In genomic region chr1:212606042-212606733, GRCh38 we compare ENCODE assay signal across 7 cellular contexts. TPM values are rescaled to one million over a fixed set of nuclear protein-coding genes. Genes with fewer than 3 reads are reported as not detected.
DNase-seq lines count a peak whose midpoint lies in the region; ATAC-seq and TF ChIP-seq lines count a peak whose summit lies in the region.

No MANE protein-coding gene starts in this region.

- no peaks in the 10 kb centered on the region for H3K36me3 ChIP-seq in GM23338 (ENCODE audit: insufficient read depth)
- no peaks in the 10 kb centered on the region for H3K36me3 ChIP-seq in esophagus muscularis mucosa

- H3K79me2 ChIP-seq in GM23338 (replicated peaks; ENCODE audit: insufficient read depth): peaks cover 17% of the 10 kb centered on the region

- no peaks in the 10 kb centered on the region for H3K9me3 Mint-ChIP-seq in GM23338

- TF ChIP-seq CTCF in GM23338 (conservative IDR thresholded peaks at IDR 0.05; ENCODE audit: low read depth in 2 of 2): no peak
- TF ChIP-seq CTCF in esophagus muscularis mucosa (IDR thresholded peaks at IDR 0.05): no peak

- no peak for DNase-seq in GM23338 (ENCODE audit: low spot score)
- peak; percentile 15 for DNase-seq in RPMI7951 (ENCODE audit: low read depth)
- DNase-seq in esophagus muscularis mucosa (ENCODE audit: extremely low spot score): no peak
- DNase-seq in NCI-H524 (lab: John Stamatoyannopoulos, UW): no peak
- no peak for DNase-seq in HUDEP-2 (lab: John Stamatoyannopoulos, UW; ENCODE audit: unreplicated experiment in 76 of 76)
- DNase-seq in occipital lobe (lab: John Stamatoyannopoulos, UW): no peak

- H3K9me3 ChIP-seq in esophagus muscularis mucosa: no peaks in the 10 kb centered on the region

- H3K27me3 Mint-ChIP-seq in GM23338 (ENCODE audit: insufficient read depth, low read depth, poor library complexity): peaks cover 49% of the 10 kb centered on the region

- H4K20me1 ChIP-seq in GM23338 (replicated peaks; ENCODE audit: insufficient read depth): peaks cover 11% of the 10 kb centered on the region; the same call in 1 of the 2 replicates

- H3K27ac ChIP-seq in GM23338 (ENCODE audit: low read depth) (no peak overlapping the region), esophagus muscularis mucosa (replicated peaks in 1 of 4) (peak overlapping the region in 1 of 4 donors; percentile 98), skin epidermis (peak overlapping the region in 13 of 21 experiments; percentile 7 to 98 (median 85))

- intact Hi-C loops in esophagus muscularis mucosa (cut with DNase I): loop anchor here (5.0 kb wide), 2 partner anchors 39 to 129 kb away; no protein-coding TSS in a partner anchor

- H3K27ac Mint-ChIP-seq in GM23338: no peak overlapping the region

- 15% methylated on average over 9 of the region's 9 CpGs for WGBS in esophagus muscularis mucosa

- H3K4me1 ChIP-seq in GM23338 (ENCODE audit: insufficient read depth) (peaks cover 35% of the 10 kb centered on the region), esophagus muscularis mucosa (peaks cover 38 to 50% (median 44%) of the 10 kb centered on the region in 4 donors)

- H3K27me3 ChIP-seq in GM23338 (ENCODE audit: insufficient read depth) (peaks cover 61% of the 10 kb centered on the region), esophagus muscularis mucosa (peaks cover 0 to 38% (median 20%) of the 10 kb centered on the region in 4 donors)

- peaks cover 40% of the 10 kb centered on the region for H3K4me1 Mint-ChIP-seq in GM23338

- TF ChIP-seq EP300 in esophagus muscularis mucosa (IDR thresholded peaks at IDR 0.05): no peak

- TF ChIP-seq POLR2A in esophagus muscularis mucosa (IDR thresholded peaks at IDR 0.05; ENCODE audit: low read depth): no peak

- no peaks in the 10 kb centered on the region; the same call in 1 of the 2 replicates for H3F3A ChIP-seq in GM23338 (replicated peaks; ENCODE audit: low read depth)

- H3K9me2 ChIP-seq in GM23338 (ENCODE audit: insufficient read depth): peaks cover 6% of the 10 kb centered on the region; the same call in 1 of the 2 replicates

- H3K4me3 Mint-ChIP-seq in GM23338: peak overlapping the region; percentile 93

- no peak for ATAC-seq in GM23338

- H3K36me3 Mint-ChIP-seq in GM23338 (ENCODE audit: low read depth): peaks cover 7% of the 10 kb centered on the region; the same call in 1 of the 3 replicates

- H2AFZ ChIP-seq in GM23338: peak overlapping the region; percentile 40; the same call in 1 of the 2 replicates

- H3K4me3 ChIP-seq in GM23338: peak overlapping the region; percentile 86
- peak overlapping the region; percentile 69 to 90 (median 83) for H3K4me3 ChIP-seq in esophagus muscularis mucosa
- H3K4me3 ChIP-seq in skin epidermis: peak overlapping the region; percentile 60 to 81 (median 77)

- peak overlapping the region; percentile 98 for H3K4me2 ChIP-seq in GM23338

TF ChIP-seq in GM23338, 12 proteins besides CTCF, POLR2A, EP300 and RAD21:
- no peak for TF ChIP-seq ZNF331 (CRISPR knock-in tag; IDR thresholded peaks at IDR 0.05; ENCODE audit: low read depth)
- no peak for TF ChIP-seq CREB1 (CRISPR knock-in tag; IDR thresholded peaks at IDR 0.05; ENCODE audit: low read depth)

RNA-seq across cellular contexts. Expression of gene ATF3, which starts 2.4 kb away (rescaled TPM):
- 17.2 and 19.3 TPM in 2 replicates for total RNA-seq in GM23338 (2014; rRNA removed; shearing (Covaris generic))
- 12.6 and 16.2 TPM in 2 replicates for polyA plus RNA-seq in GM23338 (2016; fragmentation: Nextera tagmentation; extraction: Ambion mirVana)
- total RNA-seq in RPMI7951 (2014; rRNA removed; shearing (Covaris generic)): 1.2 and 1.4 TPM in 2 replicates
- 10 to 100 TPM in 1 of 4 donors, 1 to 10 TPM in 3; 2.9 to 29.7 (median 3.7) TPM for total RNA-seq in esophagus muscularis mucosa
- total RNA-seq in occipital lobe: 3.1 TPM
